ENCODE assay signal across 10 cellular contexts in the genomic region with DNA sequence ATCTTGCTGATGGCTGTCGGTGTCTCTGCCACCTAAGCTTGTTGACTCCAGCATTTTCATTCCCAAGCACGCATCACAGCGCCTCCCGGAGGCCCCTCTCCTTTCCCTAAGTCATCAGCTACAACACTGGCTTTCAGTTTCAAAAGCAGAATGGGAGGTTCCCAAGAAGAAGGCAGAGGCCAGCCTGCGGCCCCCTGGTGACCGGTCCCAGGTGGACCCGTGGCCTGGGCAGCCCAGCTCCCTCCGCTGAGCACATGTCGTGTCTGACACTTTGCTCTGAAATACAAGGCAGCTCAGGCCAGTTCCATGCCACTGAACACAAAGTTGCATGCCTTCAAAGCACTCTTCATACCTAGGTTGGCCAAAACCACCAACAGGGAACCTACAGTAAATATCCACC. TPM values are rescaled to one million over a fixed set of nuclear protein-coding genes. Genes with fewer than 3 reads are reported as not detected.
A peak's percentile ranks its signal among the peaks of the same experiment; 100 is the strongest.
DNase-seq lines count a peak whose midpoint lies in the region; ATAC-seq, FAIRE-seq and TF ChIP-seq lines count a peak whose summit lies in the region.
"Had no signal": no experiment of that assay in that cellular context is flagged by ENCODE, and none has a peak within 500 bp of the region (broad histone marks: within the 10 kb centered on the region; RNA-seq: fewer than 3 reads in every experiment).

No MANE protein-coding gene starts in this region.

- peaks cover 62% of the 10 kb centered on the region for H3K79me2 ChIP-seq in HepG2 (ENCODE audit: insufficient read depth, low read length)

- H3K36me3 Mint-ChIP-seq in activated CD4-positive, alpha-beta memory T cell treated with anti-CD3 and anti-CD28 coated beads, Interleukin-2, amount 10 ng/mL, durations not matched to agents 7 days and 5 days (ENCODE audit: low read depth) = peaks cover 20% of the 10 kb centered on the region

- TF ChIP-seq RAD21 in liver (IDR thresholded peaks at IDR 0.05) = no peak
- no peak for TF ChIP-seq RAD21 in HepG2 (CRISPR knock-in tag; IDR thresholded peaks at IDR 0.05)

- peak overlapping the region; percentile 48 to 57 for H3K9ac ChIP-seq in liver (ENCODE audit: low read depth in 1 of 2, low read length in 2 of 2)
- H3K9ac ChIP-seq in HepG2 (ENCODE audit: insufficient read depth, low read depth, low read length) = no peak overlapping the region
- peak overlapping the region in 1 of 2 donors; percentile 40 for H3K9ac ChIP-seq in colonic mucosa (ENCODE audit: low read depth in 2 of 2, low read length in 2 of 2)

- no peak overlapping the region for H2AFZ ChIP-seq in HepG2 (ENCODE audit: low read length)

- H3K4me3 Mint-ChIP-seq in activated CD4-positive, alpha-beta memory T cell treated with anti-CD3 and anti-CD28 coated beads, Interleukin-2, amount 10 ng/mL, durations not matched to agents 7 days and 5 days = no peak overlapping the region
- H3K4me3 Mint-ChIP-seq: activated naive CD4-positive, alpha-beta T cell treated with anti-CD3 and anti-CD28 coated beads, Interleukin-2, amount 50 U/mL, for 24 hours had no signal

- CTCF ChIA-PET in HepG2 (lab: Yijun Ruan, JAX; ENCODE audit: low intra/inter-chr PET ratio, low total read pairs) = no interaction called here
- CTCF ChIA-PET in activated CD4-positive, alpha-beta memory T cell treated with anti-CD3 and anti-CD28 coated beads, Interleukin-2, amount 10 ng/mL, durations not matched to agents 7 days and 5 days (lab: Charles Lee) = no interaction called here

- in situ Hi-C loops in HepG2 (cut with HindIII; ENCODE audit: extremely low pct_ligation_motif_present, low pct_unique_long_range_greater_than_20kb) = no loop called here

- no peak for TF ChIP-seq CTCF in liver (IDR thresholded peaks at IDR 0.05; ENCODE audit: low read depth, low read length, missing input control)
- no peak for TF ChIP-seq CTCF in HepG2 (CRISPR knock-in tag; IDR thresholded peaks at IDR 0.05)
- TF ChIP-seq CTCF in colonic mucosa (IDR thresholded peaks at IDR 0.05) = no peak
- no peak for TF ChIP-seq CTCF in lung (IDR thresholded peaks at IDR 0.05; ENCODE audit: control extremely low read depth, extremely low read depth)
- peak in 1 of 4 experiments; percentile 16 for TF ChIP-seq CTCF in uterus (IDR thresholded peaks at IDR 0.05)

- H3K4me1 ChIP-seq in liver (ENCODE audit: control insufficient read depth in 4 of 4, insufficient read depth in 4 of 4, low read length in 3 of 4) = peaks cover 54 to 88% (median 78%) of the 10 kb centered on the region in 4 donors
- peaks cover 73% of the 10 kb centered on the region for H3K4me1 ChIP-seq in HepG2 (ENCODE audit: insufficient read depth, low read length)
- H3K4me1 ChIP-seq in colonic mucosa = peaks cover 13% of the 10 kb centered on the region
- H3K4me1 ChIP-seq in lung (ENCODE audit: control insufficient read depth in 2 of 2, insufficient read depth in 2 of 2, low read length in 2 of 2) = peaks cover 31 to 67% of the 10 kb centered on the region in 2 donors
- peaks cover 30 to 40% of the 10 kb centered on the region in 2 donors for H3K4me1 ChIP-seq in uterus

- BruUV-seq in HepG2 (replicated peaks; lab: Mats Ljungman, UMichigan) = no TSS peak

- POLR2A ChIA-PET in HepG2 (lab: Yijun Ruan, JAX) = no interaction called here
- POLR2A ChIA-PET in activated CD4-positive, alpha-beta memory T cell treated with anti-CD3 and anti-CD28 coated beads, Interleukin-2, amount 10 ng/mL, durations not matched to agents 7 days and 5 days (lab: Charles Lee) = interaction anchor here (0.5 kb wide), 1 partner anchor 234 kb away, joined by 3 read pairs; no protein-coding TSS in a partner anchor

- no peak overlapping the region for H3K4me2 ChIP-seq in HepG2 (ENCODE audit: low read depth, low read length)

- H4K20me1 ChIP-seq in HepG2 (ENCODE audit: insufficient read depth, low read length) = peaks cover 16% of the 10 kb centered on the region; the same call in 1 of the 2 replicates

- 34% methylated on average over 9 of the region's 9 CpGs for WGBS in liver
- WGBS in HepG2 (ENCODE audit: low lambda C conversion rate) = 90% methylated on average over 9 of the region's 9 CpGs
- WGBS in lung, 2 donors = 56 to 72% methylated on average over 9 of the region's 9 CpGs

- H3K9me3 ChIP-seq in liver (ENCODE audit: control insufficient read depth in 4 of 4, low read length in 3 of 4) (no peaks in the 10 kb centered on the region), HepG2 (ENCODE audit: low read length) (no peaks in the 10 kb centered on the region), colonic mucosa (no peaks in the 10 kb centered on the region), lung (ENCODE audit: control insufficient read depth in 2 of 2, insufficient read depth in 1 of 2, low read length in 1 of 2) (peaks cover 0 to 1% of the 10 kb centered on the region in 2 donors), uterus (no peaks in the 10 kb centered on the region)

- H3K27ac ChIP-seq in liver (ENCODE audit: low read depth in 1 of 2, low read length in 2 of 2) = peak overlapping the region; percentile 94 to 96
- no peak overlapping the region for H3K27ac ChIP-seq in HepG2 (ENCODE audit: extremely low read length, insufficient read depth, low read length)
- H3K27ac ChIP-seq in colonic mucosa = peak overlapping the region; percentile 72
- peak overlapping the region; percentile 74 to 98 for H3K27ac ChIP-seq in lung (ENCODE audit: low read depth in 1 of 2, low read length in 1 of 2)
- peak overlapping the region; percentile 92 to 93 for H3K27ac ChIP-seq in uterus

- no peak overlapping the region for H3K27ac Mint-ChIP-seq in activated CD4-positive, alpha-beta memory T cell treated with anti-CD3 and anti-CD28 coated beads, Interleukin-2, amount 10 ng/mL, durations not matched to agents 7 days and 5 days
- H3K27ac Mint-ChIP-seq: activated naive CD4-positive, alpha-beta T cell treated with anti-CD3 and anti-CD28 coated beads, Interleukin-2, amount 50 U/mL, for 24 hours had no signal

- no peaks in the 10 kb centered on the region for H3K27me3 Mint-ChIP-seq in activated CD4-positive, alpha-beta memory T cell treated with anti-CD3 and anti-CD28 coated beads, Interleukin-2, amount 10 ng/mL, durations not matched to agents 7 days and 5 days
- H3K27me3 Mint-ChIP-seq: activated naive CD4-positive, alpha-beta T cell treated with anti-CD3 and anti-CD28 coated beads, Interleukin-2, amount 50 U/mL, for 24 hours had no signal

- FAIRE-seq in HepG2 (lab: Jason Lieb, UNC) = no peak

- intact Hi-C loops in HepG2 (cut with micrococcal nuclease; ENCODE audit: unreplicated experiment) (no loop called here), colonic mucosa (cut with DNase I) (no loop called here), uterus (cut with DNase I; ENCODE audit: low total_unique reads) (loop anchor here (5.0 kb wide), 1 partner anchor 34 kb away; no protein-coding TSS in a partner anchor)

- no peaks in the 10 kb centered on the region for H3K9me3 Mint-ChIP-seq in activated CD4-positive, alpha-beta memory T cell treated with anti-CD3 and anti-CD28 coated beads, Interleukin-2, amount 10 ng/mL, durations not matched to agents 7 days and 5 days
- H3K9me3 Mint-ChIP-seq: activated naive CD4-positive, alpha-beta T cell treated with anti-CD3 and anti-CD28 coated beads, Interleukin-2, amount 50 U/mL, for 24 hours had no signal

- TF ChIP-seq EP300 in HepG2 (IDR thresholded peaks at IDR 0.05; ENCODE audit: low read depth in 2 of 2, low read length in 2 of 2) (no peak), HepG2 (CRISPR knock-in tag; IDR thresholded peaks at IDR 0.05; ENCODE audit: borderline replicate concordance) (no peak)

- H3K4me3 ChIP-seq in liver (ENCODE audit: low read depth in 1 of 3, low read length in 3 of 3) (peak overlapping the region; percentile 10 to 59 (median 47)), HepG2 (replicated peaks in 1 of 3; ENCODE audit: insufficient read depth in 1 of 3, low read depth in 2 of 3, low read length in 3 of 3) (no peak overlapping the region), colonic mucosa (no peak overlapping the region), lung (no peak overlapping the region), uterus (peak overlapping the region in 1 of 2 donors; percentile 33)

- peaks cover 4% of the 10 kb centered on the region for H3K4me1 Mint-ChIP-seq in activated CD4-positive, alpha-beta memory T cell treated with anti-CD3 and anti-CD28 coated beads, Interleukin-2, amount 10 ng/mL, durations not matched to agents 7 days and 5 days

- DNase-seq in HepG2 (ENCODE audit: low spot score) (no peak), colonic mucosa (no peak), lung (ENCODE audit: low spot score) (no peak), uterus (peak in 1 of 2 donors; percentile 26), SIG-M5 (lab: John Stamatoyannopoulos, UW) (no peak), NCI-H2029 treated with DMSO at 0.1 percent for 48 hours (lab: John Stamatoyannopoulos, UW) (no peak)
- DNase-seq in activated CD4-positive, alpha-beta memory T cell treated with anti-CD3 and anti-CD28 coated beads, Interleukin-2, amount 10 ng/mL, durations not matched to agents 7 days and 5 days = no peak
- DNase-seq: stimulated activated naive CD4-positive, alpha-beta T cell had no signal

- ATAC-seq in HepG2 (no peak), lung (ENCODE audit: insufficient read depth, low FRiP score) (no peak)

- H3K36me3 ChIP-seq in liver (ENCODE audit: control insufficient read depth in 4 of 4, insufficient read depth in 3 of 4, low read depth in 1 of 4, low read length in 3 of 4) (peaks cover 0 to 6% (median 2%) of the 10 kb centered on the region in 4 donors), HepG2 (replicated peaks in 1 of 2; ENCODE audit: control insufficient read depth in 1 of 2, insufficient read depth in 2 of 2, low read length in 2 of 2) (peaks cover 16 to 37% of the 10 kb centered on the region in 2 experiments), colonic mucosa (no peaks in the 10 kb centered on the region), lung (ENCODE audit: control insufficient read depth in 2 of 2, insufficient read depth in 2 of 2, low read length in 2 of 2) (peaks cover 3 to 21% of the 10 kb centered on the region in 2 donors), uterus (no peaks in the 10 kb centered on the region)

- no peak for TF ChIP-seq POLR2A in HepG2 (IDR thresholded peaks at IDR 0.05; ENCODE audit: insufficient read depth in 1 of 2, low read depth in 2 of 2, low read length in 2 of 2)
- no peak for TF ChIP-seq POLR2A in uterus (IDR thresholded peaks at IDR 0.05)

- H3K27me3 ChIP-seq in liver (ENCODE audit: control insufficient read depth in 4 of 4, insufficient read depth in 4 of 4, low read length in 3 of 4) (no peaks in the 10 kb centered on the region), HepG2 (ENCODE audit: control insufficient read depth in 1 of 2, insufficient read depth in 2 of 2, low read length in 2 of 2) (no peaks in the 10 kb centered on the region), colonic mucosa (no peaks in the 10 kb centered on the region), lung (ENCODE audit: control insufficient read depth, insufficient read depth) (no peaks in the 10 kb centered on the region), uterus (no peaks in the 10 kb centered on the region)

RNA-seq across cellular contexts. Expression of a gene that starts 8.5 kb away (rescaled TPM):
- total RNA-seq in liver (1 to 10 TPM; 2.1 to 6.9 TPM), HepG2 (2016; rRNA removed; fragmentation: Illumina TruSeq; extraction: Trizol) (11.6 and 12.2 TPM in 2 replicates), colonic mucosa (10 to 100 TPM; 26.4 to 59.2 TPM), lung (100 to 1,000 TPM in 1 of 2 donors, 10 to 100 TPM in 1; 24.8 to 120 TPM), uterus (100 to 1,000 TPM in 1 of 4 donors, 10 to 100 TPM in 2, 1 to 10 TPM in 1; 5.9 to 103 (median 13.3) TPM)
- polyA plus RNA-seq in liver (10 to 100 TPM in 1 of 2 donors, 1 to 10 TPM in 1; 7.7 to 15.6 TPM), HepG2 (2011; rRNA removed) (11.7 and 12.7 TPM in 2 replicates), lung (10 to 100 TPM; 28.2 to 44.1 TPM)
- 8.6 and 9.6 TPM in 2 replicates for total RNA-seq in HepG2 (2016; cell fraction: cytosol; rRNA removed; fragmentation: Illumina TruSeq; extraction: Trizol; ENCODE audit: low read depth)
- total RNA-seq in HepG2 (2016; cell fraction: insoluble cytoplasmic fraction; rRNA removed; fragmentation: Illumina TruSeq; extraction: Trizol) = 9.5 and 12.5 TPM in 2 replicates
- total RNA-seq in HepG2 (2016; cell fraction: membrane; rRNA removed; fragmentation: Illumina TruSeq; extraction: Trizol) = 12.7 and 15.3 TPM in 2 replicates
- total RNA-seq in HepG2 (2016; cell fraction: nucleus; rRNA removed; fragmentation: Illumina TruSeq; extraction: Trizol) = 8.8 and 10.0 TPM in 2 replicates
- polyA plus RNA-seq in HepG2 (2011; cell fraction: cytosol; rRNA removed) = 7.4 and 11.8 TPM in 2 replicates
- polyA plus RNA-seq in HepG2 (2011; cell fraction: nucleus; rRNA removed) = 27.2 and 40.6 TPM in 2 replicates
- 11.3 and 13.5 TPM in 2 replicates for polyA plus RNA-seq in HepG2 (2012)
- polyA plus RNA-seq in HepG2 (2016; cell fraction: cytosol; fragmentation: Illumina TruSeq; extraction: Trizol; ENCODE audit: low read depth) = 4.7 and 6.0 TPM in 2 replicates
- polyA plus RNA-seq in HepG2 (2016; cell fraction: insoluble cytoplasmic fraction; fragmentation: Illumina TruSeq; extraction: Trizol; ENCODE audit: low read depth) = 21.6 and 27.3 TPM in 2 replicates
- 15.1 and 15.5 TPM in 2 replicates for polyA plus RNA-seq in HepG2 (2016; cell fraction: membrane; fragmentation: Illumina TruSeq; extraction: Trizol; ENCODE audit: low read depth)
- 29.9 and 38.7 TPM in 2 replicates for polyA plus RNA-seq in HepG2 (2016; cell fraction: nucleus; fragmentation: Illumina TruSeq; extraction: Trizol; ENCODE audit: insufficient read depth, low read depth)
- polyA minus RNA-seq in HepG2 (2011; rRNA and poly(A)+ RNA removed; ENCODE audit: low replicate concordance) = 22.8 and 26.1 TPM in 2 replicates
- 20.7 and 22.7 TPM in 2 replicates for polyA minus RNA-seq in HepG2 (2011; cell fraction: cytosol; rRNA and poly(A)+ RNA removed)
- polyA minus RNA-seq in HepG2 (2011; cell fraction: nucleus; rRNA and poly(A)+ RNA removed) = 5.4 and 5.6 TPM in 2 replicates
- 10 to 100 TPM; 35.6 to 37.2 TPM for total RNA-seq in activated CD4-positive, alpha-beta memory T cell treated with anti-CD3 and anti-CD28 coated beads, Interleukin-2, amount 10 ng/mL, durations not matched to agents 7 days and 5 days

Comparison
In these comparisons a context has a peak if more than half of its experiments do, and no peak if none do; other contexts are left out.
1. H3K4me3 ChIP-seq: peak in liver (3 of 3); none in HepG2 (0 of 3), colonic mucosa (single experiment) and lung (single experiment).